ENCODE assay signal across 8 cellular contexts in genomic region chr1:204989266-204990058, GRCh38. TPM values are rescaled to one million over a fixed set of nuclear protein-coding genes. Genes with fewer than 3 reads are reported as not detected.
DNase-seq lines count a peak whose midpoint lies in the region; ATAC-seq and TF ChIP-seq lines count a peak whose summit lies in the region.

No MANE protein-coding gene starts in this region.

- no peaks in the 10 kb centered on the region for H3K9me3 ChIP-seq in adrenal gland (replicated peaks in 1 of 3)

- H3K4me3 ChIP-seq in adrenal gland: no peak overlapping the region

- no peaks in the 10 kb centered on the region for H3K27me3 ChIP-seq in adrenal gland

- no peak overlapping the region for H3K27ac ChIP-seq in adrenal gland

- TF ChIP-seq POLR2A in adrenal gland (IDR thresholded peaks at IDR 0.05): no peak

- peak; percentile 87 for DNase-seq in GM10248 (ENCODE audit: extremely low spot score)
- DNase-seq in NCI-H1048 (lab: John Stamatoyannopoulos, UW): peak; percentile 57
- peak; percentile 53 for DNase-seq in SK-N-DZ (ENCODE audit: low spot score)
- peak; percentile 68 to 91 (median 76) for DNase-seq in adrenal gland
- peak; percentile 77 for DNase-seq in Right ventricle myocardium superior
- peak; percentile 73 to 98 (median 85) for DNase-seq in posterior cingulate gyrus

- POLR2A ChIA-PET in GM10248 (lab: Yijun Ruan, JAX): no interaction called here

- intact Hi-C loops in adrenal gland (cut with DNase I) (loop anchor here (2.0 to 10.0 kb wide), 3 partner anchors 73 to 265 kb away; no protein-coding TSS in a partner anchor), Right ventricle myocardium superior (cut with DNase I) (loop anchor here (2.0 to 5.0 kb wide), 2 partner anchors 71 to 268 kb away; no protein-coding TSS in a partner anchor), posterior cingulate gyrus (cut with DNase I) (loop anchor here (1.0 to 10.0 kb wide), 4 partner anchors 72 to 265 kb away; no protein-coding TSS in a partner anchor)

- WGBS in adrenal gland, 4 donors: 43 to 63% (median 54%) methylated on average over 8 to 16 of the region's 16 CpGs

- no peaks in the 10 kb centered on the region for H3K4me1 ChIP-seq in adrenal gland (replicated peaks in 1 of 2)

- peaks cover 0 to 16% of the 10 kb centered on the region in 2 donors for H3K36me3 ChIP-seq in adrenal gland (replicated peaks in 1 of 2)

- CTCF ChIA-PET in GM10248 (lab: Yijun Ruan, JAX): interaction anchor here (0.6 to 10.7 kb wide), 51 partner anchors 8 to 535 kb away, joined by 3 to 150 read pairs (median 4); partner anchors contain the start of gene TMEM81

- ATAC-seq in Right ventricle myocardium superior (ENCODE audit: poor library complexity): peak; percentile 93
- no peak for ATAC-seq in GM18909 (IDR thresholded peaks at IDR 0.05; ENCODE audit: poor library complexity, unreplicated experiment)
- no peak for ATAC-seq in HG03196 (IDR thresholded peaks at IDR 0.05; ENCODE audit: unreplicated experiment)

- TF ChIP-seq CTCF in GM10248 (IDR thresholded peaks at IDR 0.05; ENCODE audit: control extremely low read depth, extremely low read depth, low read depth, missing control alignments) (peak; percentile 92), adrenal gland (IDR thresholded peaks at IDR 0.05) (peak; percentile 87 to 98 (median 96))

RNA-seq across cellular contexts. Expression of gene CNTN2, which starts 53.5 kb away (rescaled TPM):
- polyA plus RNA-seq in SK-N-DZ (2014; cell fraction: cytosol; rRNA removed): 3.9 and 4.1 TPM in 2 replicates
- 5.7 and 8.7 TPM in 2 replicates for polyA plus RNA-seq in SK-N-DZ (2014; cell fraction: nucleus; rRNA removed)
- total RNA-seq in adrenal gland (1 to 10 TPM in 3 of 8 donors, under 1 TPM in 4, not detected in 1; 0.08 to 3.2 (median 0.84) TPM), Right ventricle myocardium superior (0.38 TPM)
- polyA plus RNA-seq in adrenal gland: under 1 TPM; 0.27 to 0.72 (median 0.37) TPM
